20 cellular contexts compared by ENCODE assay signal in the genomic region with DNA sequence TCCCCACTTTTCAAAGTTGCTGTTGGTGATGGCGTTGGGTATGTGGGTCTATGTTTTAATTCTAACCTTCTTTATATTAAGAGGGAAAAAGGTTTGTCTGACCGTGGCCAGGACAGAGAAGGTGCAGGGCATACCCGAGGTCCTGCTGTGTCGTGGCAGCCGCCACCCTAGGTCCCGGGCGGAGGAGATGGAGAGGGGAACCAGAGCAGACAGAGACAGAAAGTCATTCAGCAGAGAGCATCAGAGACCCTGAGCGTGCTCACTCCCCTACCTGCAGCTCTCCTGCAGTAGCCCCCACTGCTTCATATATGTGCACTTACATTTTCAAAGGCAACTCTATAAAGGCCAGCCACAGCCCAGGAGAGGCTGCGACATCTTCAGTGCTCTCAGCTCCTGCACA.
A peak's percentile ranks its signal among the peaks of the same experiment; 100 is the strongest.
DNase-seq lines count a peak whose midpoint lies in the region; TF ChIP-seq lines count a peak whose summit lies in the region.
"Had no signal": no experiment of that assay in that cellular context is flagged by ENCODE, and none has a peak within 500 bp of the region (broad histone marks: within the 10 kb centered on the region; RNA-seq: fewer than 3 reads in every experiment).

No MANE protein-coding gene starts in this region.

- H3K36me3 ChIP-seq in spleen: no peaks in the 10 kb centered on the region
- no peaks in the 10 kb centered on the region for H3K36me3 ChIP-seq in Peyer's patch
- H3K36me3 ChIP-seq: BE2C; BLaER1 treated with 17β-estradiol and CSF1 and Interleukin-3, amounts not matched to agents 10 nM and 100 nM had no signal

- no peak overlapping the region for H3K27ac ChIP-seq in spleen
- no peak overlapping the region for H3K27ac ChIP-seq in Peyer's patch
- H3K27ac ChIP-seq: A549; BLaER1 treated with 17β-estradiol and CSF1 and Interleukin-3, amounts not matched to agents 10 nM and 100 nM had no signal

- WGBS in spleen, 5 donors: 91 to 96% (median 94%) methylated on average over 9 of the region's 9 CpGs

- DNase-seq in activated effector memory CD4-positive, alpha-beta T cell treated with anti-CD3 and anti-CD28 coated beads, Interleukin-2, amount 50 U/mL, for 16 hours: peak; percentile 54
- DNase-seq in activated effector memory CD4-positive, alpha-beta T cell treated with Interleukin-2 at 50 U/mL for 16 hours: no peak
- DNase-seq in islet precursor cell: peak; percentile 40
- DNase-seq in spleen: peak; percentile 42
- no peak for DNase-seq in Peyer's patch
- DNase-seq in stimulated activated CD8-positive, alpha-beta memory T cell treated with anti-CD3 and anti-CD28 coated beads, Interleukin-4, amount 100 ng/mL, for 48 hours: no peak
- DNase-seq in mesenteric fat pad (ENCODE audit: low spot score): no peak
- DNase-seq: 8988T; ACHN; AML-193; BE2C; CD4-positive, alpha-beta T cell; CD8-positive, alpha-beta memory T cell; DMS53; DMS79 treated with DMSO at 0.1 percent for 48 hours; GF-D8; H9 had no signal

- intact Hi-C loops in spleen (cut with DNase I; ENCODE audit: low total_unique reads): no loop called here

- H3K4me1 ChIP-seq in spleen (no peaks in the 10 kb centered on the region), Peyer's patch (no peaks in the 10 kb centered on the region)
- H3K4me1 ChIP-seq: A549, BE2C had no signal

- peaks cover 0 to 6% (median 0%) of the 10 kb centered on the region in 7 donors for H3K27me3 ChIP-seq in spleen (replicated peaks in 1 of 7)
- no peaks in the 10 kb centered on the region for H3K27me3 ChIP-seq in Peyer's patch
- H3K27me3 ChIP-seq: BE2C; BLaER1 treated with 17β-estradiol and CSF1 and Interleukin-3, amounts not matched to agents 10 nM and 100 nM had no signal

- TF ChIP-seq CTCF in spleen (IDR thresholded peaks at IDR 0.05 in 8 of 11, conservative IDR thresholded peaks at IDR 0.05 in 3 of 11) (no peak), Peyer's patch (IDR thresholded peaks at IDR 0.05) (no peak)

- no peak for TF ChIP-seq POLR2A in spleen (IDR thresholded peaks at IDR 0.05)
- no peak for TF ChIP-seq POLR2A in Peyer's patch (IDR thresholded peaks at IDR 0.05)

- H3K4me3 ChIP-seq in spleen (no peak overlapping the region), Peyer's patch (no peak overlapping the region)
- H3K4me3 ChIP-seq: A549; BLaER1 treated with 17β-estradiol and CSF1 and Interleukin-3, amounts not matched to agents 10 nM and 100 nM; GM23338 had no signal

- H3K9me3 ChIP-seq in spleen (peaks cover 0 to 17% (median 11%) of the 10 kb centered on the region in 8 donors), Peyer's patch (no peaks in the 10 kb centered on the region)
- H3K9me3 ChIP-seq: BE2C had no signal

Comparison
In these comparisons a context has a peak if more than half of its experiments do, and no peak if none do; other contexts are left out.
1. DNase-seq: peak in activated effector memory CD4-positive, alpha-beta T cell treated with anti-CD3 and anti-CD28 coated beads, Interleukin-2, amount 50 U/mL, for 16 hours (single experiment), islet precursor cell (single experiment) and spleen (single experiment); none in activated effector memory CD4-positive, alpha-beta T cell treated with Interleukin-2 at 50 U/mL for 16 hours (single experiment), Peyer's patch (0 of 3), stimulated activated CD8-positive, alpha-beta memory T cell treated with anti-CD3 and anti-CD28 coated beads, Interleukin-4, amount 100 ng/mL, for 48 hours (single experiment) and mesenteric fat pad (single experiment).